In the genomic region with DNA sequence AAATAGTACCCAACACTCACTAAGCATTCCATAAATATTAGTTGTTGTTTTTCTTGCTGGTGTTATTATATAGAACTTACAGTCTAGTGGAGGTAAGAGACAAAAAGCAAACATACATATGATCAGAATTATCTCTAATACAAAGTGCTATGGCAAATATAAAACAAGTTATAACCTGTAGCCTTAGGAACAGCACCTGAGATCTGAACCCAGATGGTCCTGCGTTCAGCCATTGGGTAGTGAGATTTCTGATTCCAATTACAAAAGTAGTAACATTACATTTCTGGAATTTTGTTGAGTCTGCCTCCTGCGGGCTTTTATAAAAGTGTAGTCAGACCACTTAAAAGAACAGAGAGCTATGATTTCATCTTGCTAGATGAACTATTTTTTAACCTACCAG, we compare ENCODE assay signal across 32 cellular contexts.
"Had no signal": no experiment of that assay in that cellular context is flagged by ENCODE, and none has a peak within 500 bp of the region (broad histone marks: within the 10 kb centered on the region; RNA-seq: fewer than 3 reads in every experiment).

No MANE protein-coding gene starts in this region.

- H3K27ac ChIP-seq: body of pancreas, breast epithelium, coronary artery, gastrocnemius medialis, heart left ventricle, WERI-Rb-1 had no signal

- H3K4me3 ChIP-seq: body of pancreas, breast epithelium, coronary artery, gastrocnemius medialis, heart left ventricle had no signal

- H3K27ac Mint-ChIP-seq: activated B cell treated with CpG ODN at 0.5 μM for 24 hours; activated CD8-positive, alpha-beta T cell treated with anti-CD3 and anti-CD28 coated beads for 36 hours; activated naive CD4-positive, alpha-beta T cell treated with anti-CD3 and anti-CD28 coated beads for 36 hours; activated naive CD4-positive, alpha-beta T cell treated with anti-CD3 and anti-CD28 coated beads, Interleukin-2, amount 50 U/mL, for 24 hours; activated naive CD8-positive, alpha-beta T cell treated with anti-CD3 and anti-CD28 coated beads, Interleukin-2, amount 10 ng/mL, durations not matched to agents 7 days and 5 days; activated T-helper 17 cell treated with anti-CD3 and anti-CD28 coated beads, Interleukin-2, amount 50 U/mL, for 72 hours; dendritic cell treated with granulocyte-macrophage colony-stimulating factor and Interleukin-4, amounts not matched to agents 40 ng/mL and 50 ng/mL, for 4 days; T-helper 17 cell; T-helper 2 cell treated with Interferon-gamma antibody and Interleukin-4, amounts not matched to agents 5 μg/mL and 100 μg/mL, for 36 hours had no signal

- H3K9me3 Mint-ChIP-seq: activated B cell treated with CpG ODN at 0.5 μM for 24 hours; activated naive CD4-positive, alpha-beta T cell treated with anti-CD3 and anti-CD28 coated beads, Interleukin-2, amount 50 U/mL, for 24 hours; dendritic cell treated with granulocyte-macrophage colony-stimulating factor and Interleukin-4, amounts not matched to agents 40 ng/mL and 50 ng/mL, for 4 days had no signal

- H3K27me3 ChIP-seq: body of pancreas, breast epithelium, gastrocnemius medialis, heart left ventricle had no signal

- H3K36me3 Mint-ChIP-seq: activated naive CD4-positive, alpha-beta T cell treated with anti-CD3 and anti-CD28 coated beads, Interleukin-2, amount 50 U/mL, for 24 hours; activated naive CD8-positive, alpha-beta T cell treated with anti-CD3 and anti-CD28 coated beads, Interleukin-2, amount 10 ng/mL, durations not matched to agents 7 days and 5 days had no signal

- ATAC-seq: activated CD4-positive, CD25-positive, alpha-beta regulatory T cell treated with anti-CD3 and anti-CD28 coated beads, Interleukin-2, amount 50 U/mL, for 24 hours; activated CD8-positive, alpha-beta T cell treated with anti-CD3 and anti-CD28 coated beads for 36 hours; activated T-cell treated with anti-CD3 and anti-CD28 coated beads, Interleukin-2, amount 50 U/mL, for 4 hours; activated T-helper 17 cell treated with anti-CD3 and anti-CD28 coated beads, Interleukin-2, amount 50 U/mL, for 72 hours; body of pancreas; esophagus mucosa; gastrocnemius medialis; heart left ventricle; T-helper 17 cell had no signal

- H3K27me3 Mint-ChIP-seq: activated B cell treated with CpG ODN at 0.5 μM for 24 hours; activated CD8-positive, alpha-beta T cell treated with anti-CD3 and anti-CD28 coated beads for 36 hours; activated naive CD4-positive, alpha-beta T cell treated with anti-CD3 and anti-CD28 coated beads, Interleukin-2, amount 50 U/mL, for 24 hours; activated naive CD8-positive, alpha-beta T cell treated with anti-CD3 and anti-CD28 coated beads, Interleukin-2, amount 10 ng/mL, durations not matched to agents 7 days and 5 days; activated T-helper 17 cell treated with anti-CD3 and anti-CD28 coated beads, Interleukin-2, amount 50 U/mL, for 72 hours; central memory CD8-positive, alpha-beta T cell; dendritic cell treated with granulocyte-macrophage colony-stimulating factor and Interleukin-4, amounts not matched to agents 40 ng/mL and 50 ng/mL, for 4 days; T-helper 17 cell had no signal

- DNase-seq: activated B cell treated with CpG ODN at 0.5 μM for 24 hours; activated CD4-positive, alpha-beta T cell treated with anti-CD3 and anti-CD28 coated beads for 48 hours; activated CD4-positive, alpha-beta T cell treated with anti-CD3 and anti-CD28 coated beads, Interleukin-2, amount 50 U/mL, for 1 hour; activated CD4-positive, alpha-beta T cell treated with anti-CD3 and anti-CD28 coated beads, Interleukin-2, amount 50 U/mL, for 48 hours; activated CD8-positive, alpha-beta memory T cell treated with anti-CD3 and anti-CD28 coated beads for 24 hours; activated CD8-positive, alpha-beta T cell treated with anti-CD3 and anti-CD28 coated beads for 36 hours; activated effector memory CD4-positive, alpha-beta T cell treated with Interleukin-2 at 50 U/mL for 16 hours; activated naive CD4-positive, alpha-beta T cell treated with anti-CD3 and anti-CD28 coated beads for 36 hours; activated naive CD8-positive, alpha-beta T cell treated with anti-CD3 and anti-CD28 coated beads, Interleukin-2, amount 10 ng/mL, durations not matched to agents 7 days and 5 days; activated T-cell treated with anti-CD3 and anti-CD28 coated beads, Interleukin-2, amount 50 U/mL, for 4 hours; amniotic stem cell; anterior cingulate cortex; body of pancreas; dorsolateral prefrontal cortex; effector memory CD4-positive, alpha-beta T cell; foreskin fibroblast; gastrocnemius medialis; glutamatergic neuron; heart left ventricle; T-helper 1 cell; T-helper 17 cell; T1000; WERI-Rb-1 had no signal

- H3K4me1 Mint-ChIP-seq: activated B cell treated with CpG ODN at 0.5 μM for 24 hours; activated naive CD4-positive, alpha-beta T cell treated with anti-CD3 and anti-CD28 coated beads, Interleukin-2, amount 50 U/mL, for 24 hours; activated naive CD8-positive, alpha-beta T cell treated with anti-CD3 and anti-CD28 coated beads, Interleukin-2, amount 10 ng/mL, durations not matched to agents 7 days and 5 days; activated T-helper 17 cell treated with anti-CD3 and anti-CD28 coated beads, Interleukin-2, amount 50 U/mL, for 72 hours; central memory CD8-positive, alpha-beta T cell; T-helper 17 cell had no signal

- H3K36me3 ChIP-seq: breast epithelium, gastrocnemius medialis, heart left ventricle, WERI-Rb-1 had no signal

- H3K4me1 ChIP-seq: body of pancreas, breast epithelium, gastrocnemius medialis had no signal

- H3K4me3 Mint-ChIP-seq: activated B cell treated with CpG ODN at 0.5 μM for 24 hours; activated CD8-positive, alpha-beta T cell treated with anti-CD3 and anti-CD28 coated beads for 36 hours; activated naive CD4-positive, alpha-beta T cell treated with anti-CD3 and anti-CD28 coated beads for 36 hours; activated naive CD4-positive, alpha-beta T cell treated with anti-CD3 and anti-CD28 coated beads, Interleukin-2, amount 50 U/mL, for 24 hours; activated naive CD8-positive, alpha-beta T cell treated with anti-CD3 and anti-CD28 coated beads, Interleukin-2, amount 10 ng/mL, durations not matched to agents 7 days and 5 days; activated T-cell treated with anti-CD3 and anti-CD28 coated beads, Interleukin-2, amount 50 U/mL, for 4 hours; activated T-helper 17 cell treated with anti-CD3 and anti-CD28 coated beads, Interleukin-2, amount 50 U/mL, for 72 hours; central memory CD8-positive, alpha-beta T cell; dendritic cell treated with granulocyte-macrophage colony-stimulating factor and Interleukin-4, amounts not matched to agents 40 ng/mL and 50 ng/mL, for 4 days; T-helper 17 cell; T-helper 2 cell treated with Interferon-gamma antibody and Interleukin-4, amounts not matched to agents 5 μg/mL and 100 μg/mL, for 36 hours had no signal

- H3K9me3 ChIP-seq: body of pancreas, breast epithelium, gastrocnemius medialis, heart left ventricle had no signal
